ENCODE assay signal across 1 cellular context in genomic region chr21:42959754-42960153, GRCh38.
TF ChIP-seq lines count a peak whose summit lies in the region.

No MANE protein-coding gene starts in this region.

TF ChIP-seq in GM23338, 12 proteins besides CTCF, POLR2A, EP300 and RAD21 (continued from another document):
- TF ChIP-seq, protein P1, sequence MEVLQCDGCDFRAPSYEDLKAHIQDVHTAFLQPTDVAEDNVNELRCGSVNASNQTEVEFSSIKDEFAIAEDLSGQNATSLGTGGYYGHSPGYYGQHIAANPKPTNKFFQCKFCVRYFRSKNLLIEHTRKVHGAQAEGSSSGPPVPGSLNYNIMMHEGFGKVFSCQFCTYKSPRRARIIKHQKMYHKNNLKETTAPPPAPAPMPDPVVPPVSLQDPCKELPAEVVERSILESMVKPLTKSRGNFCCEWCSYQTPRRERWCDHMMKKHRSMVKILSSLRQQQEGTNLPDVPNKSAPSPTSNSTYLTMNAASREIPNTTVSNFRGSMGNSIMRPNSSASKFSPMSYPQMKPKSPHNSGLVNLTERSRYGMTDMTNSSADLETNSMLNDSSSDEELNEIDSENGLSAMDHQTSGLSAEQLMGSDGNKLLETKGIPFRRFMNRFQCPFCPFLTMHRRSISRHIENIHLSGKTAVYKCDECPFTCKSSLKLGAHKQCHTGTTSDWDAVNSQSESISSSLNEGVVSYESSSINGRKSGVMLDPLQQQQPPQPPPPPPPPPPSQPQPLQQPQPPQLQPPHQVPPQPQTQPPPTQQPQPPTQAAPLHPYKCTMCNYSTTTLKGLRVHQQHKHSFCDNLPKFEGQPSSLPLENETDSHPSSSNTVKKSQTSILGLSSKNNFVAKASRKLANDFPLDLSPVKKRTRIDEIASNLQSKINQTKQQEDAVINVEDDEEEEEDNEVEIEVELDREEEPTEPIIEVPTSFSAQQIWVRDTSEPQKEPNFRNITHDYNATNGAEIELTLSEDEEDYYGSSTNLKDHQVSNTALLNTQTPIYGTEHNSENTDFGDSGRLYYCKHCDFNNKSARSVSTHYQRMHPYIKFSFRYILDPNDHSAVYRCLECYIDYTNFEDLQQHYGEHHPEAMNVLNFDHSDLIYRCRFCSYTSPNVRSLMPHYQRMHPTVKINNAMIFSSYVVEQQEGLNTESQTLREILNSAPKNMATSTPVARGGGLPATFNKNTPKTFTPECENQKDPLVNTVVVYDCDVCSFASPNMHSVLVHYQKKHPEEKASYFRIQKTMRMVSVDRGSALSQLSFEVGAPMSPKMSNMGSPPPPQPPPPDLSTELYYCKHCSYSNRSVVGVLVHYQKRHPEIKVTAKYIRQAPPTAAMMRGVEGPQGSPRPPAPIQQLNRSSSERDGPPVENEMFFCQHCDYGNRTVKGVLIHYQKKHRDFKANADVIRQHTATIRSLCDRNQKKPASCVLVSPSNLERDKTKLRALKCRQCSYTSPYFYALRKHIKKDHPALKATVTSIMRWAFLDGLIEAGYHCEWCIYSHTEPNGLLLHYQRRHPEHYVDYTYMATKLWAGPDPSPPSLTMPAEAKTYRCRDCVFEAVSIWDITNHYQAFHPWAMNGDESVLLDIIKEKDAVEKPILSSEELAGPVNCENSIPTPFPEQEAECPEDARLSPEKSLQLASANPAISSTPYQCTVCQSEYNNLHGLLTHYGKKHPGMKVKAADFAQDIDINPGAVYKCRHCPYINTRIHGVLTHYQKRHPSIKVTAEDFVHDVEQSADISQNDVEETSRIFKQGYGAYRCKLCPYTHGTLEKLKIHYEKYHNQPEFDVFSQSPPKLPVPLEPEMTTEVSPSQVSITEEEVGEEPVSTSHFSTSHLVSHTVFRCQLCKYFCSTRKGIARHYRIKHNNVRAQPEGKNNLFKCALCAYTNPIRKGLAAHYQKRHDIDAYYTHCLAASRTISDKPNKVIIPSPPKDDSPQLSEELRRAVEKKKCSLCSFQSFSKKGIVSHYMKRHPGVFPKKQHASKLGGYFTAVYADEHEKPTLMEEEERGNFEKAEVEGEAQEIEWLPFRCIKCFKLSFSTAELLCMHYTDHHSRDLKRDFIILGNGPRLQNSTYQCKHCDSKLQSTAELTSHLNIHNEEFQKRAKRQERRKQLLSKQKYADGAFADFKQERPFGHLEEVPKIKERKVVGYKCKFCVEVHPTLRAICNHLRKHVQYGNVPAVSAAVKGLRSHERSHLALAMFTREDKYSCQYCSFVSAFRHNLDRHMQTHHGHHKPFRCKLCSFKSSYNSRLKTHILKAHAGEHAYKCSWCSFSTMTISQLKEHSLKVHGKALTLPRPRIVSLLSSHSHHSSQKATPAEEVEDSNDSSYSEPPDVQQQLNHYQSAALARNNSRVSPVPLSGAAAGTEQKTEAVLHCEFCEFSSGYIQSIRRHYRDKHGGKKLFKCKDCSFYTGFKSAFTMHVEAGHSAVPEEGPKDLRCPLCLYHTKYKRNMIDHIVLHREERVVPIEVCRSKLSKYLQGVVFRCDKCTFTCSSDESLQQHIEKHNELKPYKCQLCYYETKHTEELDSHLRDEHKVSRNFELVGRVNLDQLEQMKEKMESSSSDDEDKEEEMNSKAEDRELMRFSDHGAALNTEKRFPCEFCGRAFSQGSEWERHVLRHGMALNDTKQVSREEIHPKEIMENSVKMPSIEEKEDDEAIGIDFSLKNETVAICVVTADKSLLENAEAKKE (CRISPR knock-in tag; IDR thresholded peaks at IDR 0.05), result peak; percentile 80
- TF ChIP-seq ZNF114 (CRISPR knock-in tag; IDR thresholded peaks at IDR 0.05) (no peak), NANOG (IDR thresholded peaks at IDR 0.05; ENCODE audit: borderline replicate concordance) (peak; percentile 92)
TF ChIP-seq in GM23338: peak in this region for 3.
